10 cellular contexts compared by ENCODE assay signal in genomic region chr12:29024117-29024516, GRCh38.
DNase-seq lines count a peak whose midpoint lies in the region; ATAC-seq and TF ChIP-seq lines count a peak whose summit lies in the region.
"Had no signal": no experiment of that assay in that cellular context is flagged by ENCODE, and none has a peak within 500 bp of the region (broad histone marks: within the 10 kb centered on the region; RNA-seq: fewer than 3 reads in every experiment).

No MANE protein-coding gene starts in this region.

- H3K4me2 ChIP-seq in PC-3 (ENCODE audit: low read length) = no peak overlapping the region

- H3K9ac ChIP-seq in PC-3 (ENCODE audit: low read length) = no peak overlapping the region

- intact Hi-C loops in PC-3 (cut with micrococcal nuclease) = loop anchor here (1.0 to 5.0 kb wide), 3 partner anchors 49 to 293 kb away; no protein-coding TSS in a partner anchor

- H4K20me1 ChIP-seq in PC-3 (ENCODE audit: low read length) = no peaks in the 10 kb centered on the region

- no TSS peak for BruUV-seq in PC-3 (replicated peaks; lab: Mats Ljungman, UMichigan)

- H3K9me3 ChIP-seq in PC-3 (ENCODE audit: low read length) = no peaks in the 10 kb centered on the region

- ATAC-seq in PC-3 = peak; percentile 61
- ATAC-seq in GM18505 (IDR thresholded peaks at IDR 0.05; ENCODE audit: unreplicated experiment) = no peak
- no peak for ATAC-seq in GM18858 (IDR thresholded peaks at IDR 0.05; ENCODE audit: unreplicated experiment)

- DNase-seq in PC-3 = peak; percentile 61
- no peak for DNase-seq in epithelial cell of proximal tubule (ENCODE audit: low read depth)
- no peak for DNase-seq in retinal pigment epithelial cell (ENCODE audit: low read depth)
- no peak for DNase-seq in T-helper 1 cell
- DNase-seq in nucleus accumbens (lab: John Stamatoyannopoulos, UW) = no peak
- DNase-seq: activated T-cell treated with anti-CD3 and anti-CD28 coated beads for 4 hours, substantia nigra had no signal

- no peaks in the 10 kb centered on the region for H3F3A ChIP-seq in PC-3 (ENCODE audit: low read length, unreplicated experiment)

- peak overlapping the region; percentile 0; the same call in 1 of the 2 replicates for H2AFZ ChIP-seq in PC-3 (ENCODE audit: low read length)

- H3K4me1 ChIP-seq in PC-3 (ENCODE audit: insufficient read depth, low read length) = peaks cover 5% of the 10 kb centered on the region; the same call in 1 of the 2 replicates

- H3K27ac ChIP-seq in PC-3 (ENCODE audit: low read length) = no peak overlapping the region

- no peaks in the 10 kb centered on the region for H3K27me3 ChIP-seq in PC-3 (ENCODE audit: low read length)

- CTCF ChIA-PET in PC-3 (lab: Charles Lee) = interaction anchor here (0.5 to 2.8 kb wide), 4 partner anchors 50 to 1291 kb away, joined by 3 to 19 read pairs (median 3); no protein-coding TSS in a partner anchor

- H3K9me2 ChIP-seq in PC-3 (replicated peaks; ENCODE audit: low read length) = 0 out of 2 replicates have a peak, but pooled peaks cover 4% of the 10 kb centered on the region

- H3K36me3 ChIP-seq in PC-3 (ENCODE audit: low read depth, low read length) = no peaks in the 10 kb centered on the region

- POLR2A ChIA-PET in PC-3 (lab: Charles Lee; ENCODE audit: unreplicated experiment) = no interaction called here

- TF ChIP-seq CTCF in GM12873 (IDR thresholded peaks at IDR 0.05; ENCODE audit: insufficient read depth, low read depth, low read length, missing control alignments) (peak; percentile 19), PC-3 (conservative IDR thresholded peaks at IDR 0.05; ENCODE audit: low read depth, low read length) (peak; percentile 96), epithelial cell of proximal tubule (conservative IDR thresholded peaks at IDR 0.05; ENCODE audit: low read depth, low read length) (peak; percentile 36), retinal pigment epithelial cell (conservative IDR thresholded peaks at IDR 0.05; ENCODE audit: low read depth, low read length) (peak; percentile 43)

- H3K79me2 ChIP-seq in PC-3 (ENCODE audit: low read length) = no peaks in the 10 kb centered on the region

- TF ChIP-seq POLR2A in GM18505 (IDR thresholded peaks at IDR 0.05; ENCODE audit: borderline replicate concordance, extremely low read depth, insufficient read depth, insufficient read length) = no peak

- no peak overlapping the region for H3K4me3 ChIP-seq in PC-3 (ENCODE audit: low read length)
- H3K4me3 ChIP-seq in epithelial cell of proximal tubule (ENCODE audit: low read depth, low read length) = no peak overlapping the region
- H3K4me3 ChIP-seq in retinal pigment epithelial cell (ENCODE audit: low read length) = no peak overlapping the region

Comparison
In these comparisons a context has a peak if more than half of its experiments do, and no peak if none do; other contexts are left out.
1. CTCF ChIP-seq: peak in every context shown above with its lines; median percentile 96 in PC-3; 43 in retinal pigment epithelial cell; 36 in epithelial cell of proximal tubule; 19 in GM12873.